Comparison of ENCODE assay signal across 8 cellular contexts in genomic region chr9:108885643-108886348, GRCh38. TPM values are rescaled to one million over a fixed set of nuclear protein-coding genes. Genes with fewer than 3 reads are reported as not detected.
DNase-seq lines count a peak whose midpoint lies in the region; ATAC-seq and TF ChIP-seq lines count a peak whose summit lies in the region.

No MANE protein-coding gene starts in this region.

- no peaks in the 10 kb centered on the region for H3K9me3 Mint-ChIP-seq in WTC11
- no peaks in the 10 kb centered on the region for H3K9me3 Mint-ChIP-seq in stimulated activated memory B cell treated with anti-CD40 and anti-IgM and Interleukin-4, amounts not matched to agents 10 μg/mL and 1 μg/mL and 100 μg/mL, for 72 hours

- H3K36me3 Mint-ChIP-seq in WTC11 = peaks cover 19% of the 10 kb centered on the region
- peaks cover 70% of the 10 kb centered on the region for H3K36me3 Mint-ChIP-seq in stimulated activated memory B cell treated with anti-CD40 and anti-IgM and Interleukin-4, amounts not matched to agents 10 μg/mL and 1 μg/mL and 100 μg/mL, for 72 hours

- H3K4me1 ChIP-seq in cardiac muscle cell (ENCODE audit: low read depth) (peaks cover 27% of the 10 kb centered on the region), right atrium auricular region (peaks cover 0 to 14% of the 10 kb centered on the region in 2 donors)

- H3K9me3 ChIP-seq in cardiac muscle cell (ENCODE audit: low read depth) (no peaks in the 10 kb centered on the region), right atrium auricular region (peaks cover 0 to 6% of the 10 kb centered on the region in 2 donors)

- TF ChIP-seq CTCF in cardiac muscle cell (IDR thresholded peaks at IDR 0.05; ENCODE audit: low read depth, low read length) = no peak
- TF ChIP-seq CTCF in right atrium auricular region (IDR thresholded peaks at IDR 0.05) = no peak
- no peak for TF ChIP-seq CTCF in WTC11 (IDR thresholded peaks at IDR 0.05)
- no peak for TF ChIP-seq CTCF in foreskin fibroblast (IDR thresholded peaks at IDR 0.05; ENCODE audit: low read depth, low read length)
- TF ChIP-seq CTCF in coronary artery (IDR thresholded peaks at IDR 0.05) = no peak

- POLR2A ChIA-PET in WTC11 (lab: Charles Lee) = no interaction called here

- peaks cover 13% of the 10 kb centered on the region for H3K36me3 ChIP-seq in cardiac muscle cell
- H3K36me3 ChIP-seq in right atrium auricular region = peaks cover 21% of the 10 kb centered on the region

- no peaks in the 10 kb centered on the region for H3K27me3 Mint-ChIP-seq in WTC11 (ENCODE audit: low read depth)
- H3K27me3 Mint-ChIP-seq in stimulated activated memory B cell treated with anti-CD40 and anti-IgM and Interleukin-4, amounts not matched to agents 10 μg/mL and 1 μg/mL and 100 μg/mL, for 72 hours = no peaks in the 10 kb centered on the region

- no peaks in the 10 kb centered on the region for H3K4me1 Mint-ChIP-seq in WTC11
- peaks cover 13% of the 10 kb centered on the region for H3K4me1 Mint-ChIP-seq in stimulated activated memory B cell treated with anti-CD40 and anti-IgM and Interleukin-4, amounts not matched to agents 10 μg/mL and 1 μg/mL and 100 μg/mL, for 72 hours

- H3K27ac ChIP-seq in cardiac muscle cell (no peak overlapping the region), right atrium auricular region (no peak overlapping the region), coronary artery (no peak overlapping the region)

- H3K4me3 Mint-ChIP-seq in WTC11 = no peak overlapping the region
- no peak overlapping the region for H3K4me3 Mint-ChIP-seq in stimulated activated memory B cell treated with anti-CD40 and anti-IgM and Interleukin-4, amounts not matched to agents 10 μg/mL and 1 μg/mL and 100 μg/mL, for 72 hours

- H3K4me3 ChIP-seq in cardiac muscle cell (no peak overlapping the region), right atrium auricular region (no peak overlapping the region), foreskin fibroblast (ENCODE audit: low read depth in 1 of 2, low read length in 2 of 2) (no peak overlapping the region), coronary artery (no peak overlapping the region)

- ATAC-seq in HG02852 (IDR thresholded peaks at IDR 0.05; ENCODE audit: unreplicated experiment) (peak; percentile 99), WTC11 (no peak)
- peak; percentile 78 for ATAC-seq in stimulated activated memory B cell treated with anti-CD40 and anti-IgM and Interleukin-4, amounts not matched to agents 10 μg/mL and 1 μg/mL and 100 μg/mL, for 72 hours

- H3K27ac Mint-ChIP-seq in WTC11 = 0 out of 2 replicates have a peak overlapping the region, but pooled peaks have one; percentile 1
- H3K27ac Mint-ChIP-seq in stimulated activated memory B cell treated with anti-CD40 and anti-IgM and Interleukin-4, amounts not matched to agents 10 μg/mL and 1 μg/mL and 100 μg/mL, for 72 hours = peak overlapping the region; percentile 62

- H3K27me3 ChIP-seq in cardiac muscle cell = no peaks in the 10 kb centered on the region
- H3K27me3 ChIP-seq in right atrium auricular region = no peaks in the 10 kb centered on the region

- DNase-seq in cardiac muscle cell (ENCODE audit: low read depth in 1 of 2, low spot score in 1 of 2) = peak; percentile 73 to 90
- DNase-seq in right atrium auricular region (ENCODE audit: low spot score) = no peak
- peak; percentile 59 for DNase-seq in NCI-H1092 treated with DMSO at 0.1 percent for 48 hours (lab: John Stamatoyannopoulos, UW)
- DNase-seq in WTC11 (ENCODE audit: low spot score) = no peak
- DNase-seq in foreskin fibroblast = peak; percentile 81 to 91
- no peak for DNase-seq in coronary artery (ENCODE audit: low spot score)

- CTCF ChIA-PET in WTC11 (lab: Charles Lee) = no interaction called here

TF ChIP-seq in WTC11, 78 proteins besides CTCF, POLR2A, EP300 and RAD21:
- TF ChIP-seq GABPB1 (CRISPR knock-in tag; IDR thresholded peaks at IDR 0.05) (peak; percentile 88), ZNF232 (CRISPR knock-in tag; IDR thresholded peaks at IDR 0.05) (no peak)

RNA-seq across cellular contexts. Expression of gene ACTL7A, which starts 23.7 kb away (rescaled TPM):
- total RNA-seq in cardiac muscle cell = not detected in 2 replicates
- polyA plus RNA-seq in cardiac muscle cell = not detected in 2 replicates
- total RNA-seq in right atrium auricular region = not detected
- not detected in 3 replicates for total RNA-seq in WTC11 (2021)

RNA-seq across cellular contexts. Expression of gene ACTL7B, which starts 30.0 kb away (rescaled TPM):
- total RNA-seq in cardiac muscle cell (0.07 TPM in 1 of 2 replicates, not detected in the other), right atrium auricular region (not detected), WTC11 (2021) (not detected in 3 replicates)
- polyA plus RNA-seq in cardiac muscle cell = not detected in 2 replicates

RNA-seq across cellular contexts. Expression of gene ELP1, which starts 48.1 kb away (rescaled TPM):
- total RNA-seq in cardiac muscle cell (31.7 and 42.6 TPM in 2 replicates), right atrium auricular region (10 to 100 TPM; 14.7 to 22.1 TPM), WTC11 (2021) (27.9 to 30.5 TPM (median 29.0 TPM) in 3 replicates)
- 25.0 and 25.7 TPM in 2 replicates for polyA plus RNA-seq in cardiac muscle cell

RNA-seq across cellular contexts. Expression of gene ABITRAM, which starts 48.4 kb away (rescaled TPM):
- total RNA-seq in cardiac muscle cell (7.6 and 9.3 TPM in 2 replicates), right atrium auricular region (1 to 10 TPM; 6.1 to 7.3 TPM), WTC11 (2021) (4.6 to 6.5 TPM (median 6.0 TPM) in 3 replicates)
- polyA plus RNA-seq in cardiac muscle cell = 20.4 and 30.1 TPM in 2 replicates

Comparison
In these comparisons a context has a peak if more than half of its experiments do, and no peak if none do; other contexts are left out.
1. DNase-seq: peak in cardiac muscle cell (2 of 2), NCI-H1092 treated with DMSO at 0.1 percent for 48 hours (single experiment) and foreskin fibroblast (2 of 2); none in right atrium auricular region (single experiment), WTC11 (single experiment) and coronary artery (single experiment).